Comparison of ENCODE assay signal across 11 cellular contexts in genomic region chr16:73019456-73020362, GRCh38. TPM values are rescaled to one million over a fixed set of nuclear protein-coding genes. Genes with fewer than 3 reads are reported as not detected.
DNase-seq lines count a peak whose midpoint lies in the region; ATAC-seq and TF ChIP-seq lines count a peak whose summit lies in the region.
"Had no signal": no experiment of that assay in that cellular context is flagged by ENCODE, and none has a peak within 500 bp of the region (broad histone marks: within the 10 kb centered on the region; RNA-seq: fewer than 3 reads in every experiment).

No MANE protein-coding gene starts in this region.

- DNase-seq in AG10803 (ENCODE audit: low read depth): peak; percentile 15
- peak; percentile 60 for DNase-seq in NCI-H226
- DNase-seq in epithelial cell of proximal tubule (ENCODE audit: low read depth): peak; percentile 26
- no peak for DNase-seq in neural crest cell (ENCODE audit: low read depth, low spot score)
- DNase-seq in KBM-7: no peak
- no peak for DNase-seq in middle frontal gyrus (ENCODE audit: extremely low spot score, low spot score)
- no peak for DNase-seq in HUDEP-2 (lab: John Stamatoyannopoulos, UW; ENCODE audit: unreplicated experiment in 76 of 76)
- DNase-seq: COR-L47 had no signal

- in situ Hi-C loops in KBM-7 (cut with MboI; ENCODE audit: low pct_unique_long_range_greater_than_20kb, low sequenced_read_pairs): no loop called here

- H3K4me1 Mint-ChIP-seq in neural crest cell: peaks cover 77% of the 10 kb centered on the region
- H3K4me1 Mint-ChIP-seq: activated naive CD4-positive, alpha-beta T cell treated with anti-CD3 and anti-CD28 coated beads, Interleukin-2, amount 50 U/mL, for 24 hours had no signal

- no peaks in the 10 kb centered on the region for H3K9me3 Mint-ChIP-seq in neural crest cell
- H3K9me3 Mint-ChIP-seq: activated naive CD4-positive, alpha-beta T cell treated with anti-CD3 and anti-CD28 coated beads, Interleukin-2, amount 50 U/mL, for 24 hours; IgD-negative memory B cell had no signal

- H3K4me3 ChIP-seq in AG10803 (ENCODE audit: low read length) (no peak overlapping the region; the same call in 1 of the 2 replicates), epithelial cell of proximal tubule (ENCODE audit: low read depth, low read length) (no peak overlapping the region)

- H3K27ac Mint-ChIP-seq in neural crest cell (ENCODE audit: unreplicated experiment): peak overlapping the region; percentile 92
- H3K27ac Mint-ChIP-seq: activated naive CD4-positive, alpha-beta T cell treated with anti-CD3 and anti-CD28 coated beads, Interleukin-2, amount 50 U/mL, for 24 hours; IgD-negative memory B cell had no signal

- H3K4me3 Mint-ChIP-seq in neural crest cell: peak overlapping the region; percentile 2
- H3K4me3 Mint-ChIP-seq: activated naive CD4-positive, alpha-beta T cell treated with anti-CD3 and anti-CD28 coated beads, Interleukin-2, amount 50 U/mL, for 24 hours; IgD-negative memory B cell had no signal

- H3K36me3 Mint-ChIP-seq in neural crest cell (ENCODE audit: low read depth): no peaks in the 10 kb centered on the region
- H3K36me3 Mint-ChIP-seq: activated naive CD4-positive, alpha-beta T cell treated with anti-CD3 and anti-CD28 coated beads, Interleukin-2, amount 50 U/mL, for 24 hours had no signal

- H3K27me3 Mint-ChIP-seq in neural crest cell (ENCODE audit: low read depth): no peaks in the 10 kb centered on the region
- H3K27me3 Mint-ChIP-seq: activated naive CD4-positive, alpha-beta T cell treated with anti-CD3 and anti-CD28 coated beads, Interleukin-2, amount 50 U/mL, for 24 hours; IgD-negative memory B cell had no signal

- no peak for ATAC-seq in HG02852 (IDR thresholded peaks at IDR 0.05; ENCODE audit: unreplicated experiment)

- TF ChIP-seq CTCF in AG10803 (conservative IDR thresholded peaks at IDR 0.05; ENCODE audit: low read length) (no peak), epithelial cell of proximal tubule (conservative IDR thresholded peaks at IDR 0.05; ENCODE audit: low read depth, low read length) (no peak), neural crest cell (conservative IDR thresholded peaks at IDR 0.05) (no peak)

RNA-seq across cellular contexts. Expression of gene ZFHX3, which starts 28.2 kb away (rescaled TPM):
- total RNA-seq in epithelial cell of proximal tubule: 7.2 and 9.6 TPM in 2 replicates
- total RNA-seq in neural crest cell: 40.1 and 46.0 TPM in 2 replicates

Comparison
In these comparisons a context has a peak if more than half of its experiments do, and no peak if none do; other contexts are left out.
1. DNase-seq: peak in AG10803 (single experiment), NCI-H226 (single experiment) and epithelial cell of proximal tubule (single experiment); none in neural crest cell (single experiment), KBM-7 (single experiment), middle frontal gyrus (single experiment) and HUDEP-2 (0 of 76).